In genomic region chr16:85011846-85012284, GRCh38 we compare ENCODE assay signal across 8 cellular contexts. TPM values are rescaled to one million over a fixed set of nuclear protein-coding genes. Genes with fewer than 3 reads are reported as not detected.
A peak's percentile ranks its signal among the peaks of the same experiment; 100 is the strongest.
DNase-seq lines count a peak whose midpoint lies in the region; ATAC-seq and TF ChIP-seq lines count a peak whose summit lies in the region.

No MANE protein-coding gene starts in this region.

- H3K4me2 ChIP-seq in BLaER1 treated with 17β-estradiol and CSF1 and Interleukin-3, amounts not matched to agents 10 nM and 100 nM = peak overlapping the region; percentile 75 to 94 (median 90)
- peak overlapping the region; percentile 61 for H3K4me2 ChIP-seq in KMS-11

- peak overlapping the region; percentile 100 for H3K27ac Mint-ChIP-seq in natural killer cell

- peak overlapping the region; percentile 84 to 96 (median 92) for H3K27ac ChIP-seq in BLaER1 treated with 17β-estradiol and CSF1 and Interleukin-3, amounts not matched to agents 10 nM and 100 nM
- H3K27ac ChIP-seq in KMS-11 (peak overlapping the region; percentile 81), duodenal mucosa (ENCODE audit: low read depth, low read length) (peak overlapping the region; percentile 97)

- H3K27me3 ChIP-seq in BLaER1 treated with 17β-estradiol and CSF1 and Interleukin-3, amounts not matched to agents 10 nM and 100 nM = no peaks in the 10 kb centered on the region
- H3K27me3 ChIP-seq in KMS-11 (ENCODE audit: insufficient read depth, low read depth) = no peaks in the 10 kb centered on the region
- no peaks in the 10 kb centered on the region for H3K27me3 ChIP-seq in duodenal mucosa (ENCODE audit: control insufficient read depth in 1 of 2, insufficient read depth in 2 of 2, low read length in 2 of 2)

- DNase-seq in natural killer cell = no peak

- H3K9ac ChIP-seq in BLaER1 treated with 17β-estradiol and CSF1 and Interleukin-3, amounts not matched to agents 10 nM and 100 nM = peak overlapping the region; percentile 82 to 92 (median 90)
- H3K9ac ChIP-seq in KMS-11 (peak overlapping the region; percentile 79), duodenal mucosa (ENCODE audit: low read depth in 1 of 2, low read length in 2 of 2) (peak overlapping the region; percentile 90 to 93)

- H3K27me3 Mint-ChIP-seq in natural killer cell (ENCODE audit: low read depth in 2 of 2) = peaks cover 0 to 4% of the 10 kb centered on the region in 2 donors

- H3K4me1 ChIP-seq in BLaER1 treated with 17β-estradiol and CSF1 and Interleukin-3, amounts not matched to agents 10 nM and 100 nM = peaks cover 46 to 71% (median 55%) of the 10 kb centered on the region in 10 experiments
- H3K4me1 ChIP-seq in KMS-11 (ENCODE audit: low read depth, poor library complexity, severe bottlenecking) = peaks cover 19% of the 10 kb centered on the region
- peaks cover 30 to 35% of the 10 kb centered on the region in 2 donors for H3K4me1 ChIP-seq in duodenal mucosa (ENCODE audit: control insufficient read depth in 1 of 2, insufficient read depth in 2 of 2, low read length in 2 of 2)

- no peak for TF ChIP-seq CTCF in KMS-11 (conservative IDR thresholded peaks at IDR 0.05; ENCODE audit: low read depth, low read length)
- TF ChIP-seq CTCF in natural killer cell (IDR thresholded peaks at IDR 0.05) = no peak

- H2AFZ ChIP-seq in KMS-11 (ENCODE audit: low read depth) = peak overlapping the region; percentile 94

- no peaks in the 10 kb centered on the region for H3K9me3 ChIP-seq in BLaER1 treated with 17β-estradiol and CSF1 and Interleukin-3, amounts not matched to agents 10 nM and 100 nM (replicated peaks in 1 of 11)
- no peaks in the 10 kb centered on the region for H3K9me3 ChIP-seq in duodenal mucosa (ENCODE audit: control insufficient read depth in 1 of 2, low read length in 2 of 2)

- peak overlapping the region; percentile 88 to 99 (median 92) for H3K4me3 ChIP-seq in BLaER1 treated with 17β-estradiol and CSF1 and Interleukin-3, amounts not matched to agents 10 nM and 100 nM
- no peak overlapping the region for H3K4me3 ChIP-seq in KMS-11 (IDR thresholded peaks at IDR 0.05; ENCODE audit: insufficient read depth, low read depth, low read length)
- peak overlapping the region; percentile 90 to 92 for H3K4me3 ChIP-seq in duodenal mucosa (ENCODE audit: low read depth in 1 of 2, low read length in 2 of 2)

- H3K36me3 ChIP-seq in BLaER1 treated with 17β-estradiol and CSF1 and Interleukin-3, amounts not matched to agents 10 nM and 100 nM = peaks cover 0 to 22% (median 12%) of the 10 kb centered on the region in 11 experiments; a peak in 11 of 22 replicates
- H3K36me3 ChIP-seq in KMS-11 (ENCODE audit: insufficient read depth) (no peaks in the 10 kb centered on the region), duodenal mucosa (ENCODE audit: control insufficient read depth in 1 of 2, insufficient read depth in 2 of 2, low read length in 2 of 2) (peaks cover 0 to 3% of the 10 kb centered on the region in 2 donors)

- H3K9me3 Mint-ChIP-seq in natural killer cell = no peaks in the 10 kb centered on the region

- H3K4me3 Mint-ChIP-seq in natural killer cell = peak overlapping the region; percentile 98

- H3K4me1 Mint-ChIP-seq in natural killer cell = peaks cover 24 to 40% of the 10 kb centered on the region in 2 donors

- H4K20me1 ChIP-seq in BLaER1 treated with 17β-estradiol and CSF1 and Interleukin-3, amounts not matched to agents 10 nM and 100 nM = peaks cover 15 to 42% (median 25%) of the 10 kb centered on the region in 11 experiments; a peak in 17 of 22 replicates
- no peaks in the 10 kb centered on the region for H4K20me1 ChIP-seq in KMS-11 (ENCODE audit: insufficient read depth)

- intact Hi-C loops in natural killer cell (cut with micrococcal nuclease) = loop anchor here (1.0 to 2.0 kb wide), 3 partner anchors 15 to 75 kb away; partner anchors contain the start of gene KIAA0513

- peaks cover 6% of the 10 kb centered on the region for H3K36me3 Mint-ChIP-seq in natural killer cell

- peaks cover 39% of the 10 kb centered on the region; the same call in 1 of the 2 replicates for H3K79me2 ChIP-seq in KMS-11 (ENCODE audit: insufficient read depth, low read depth)

- no peak for ATAC-seq in natural killer cell
- ATAC-seq in GM21576 (IDR thresholded peaks at IDR 0.05; ENCODE audit: unreplicated experiment) = no peak
- no peak for ATAC-seq in HG02981 (IDR thresholded peaks at IDR 0.05; ENCODE audit: unreplicated experiment)
- ATAC-seq in HG03521 (IDR thresholded peaks at IDR 0.05; ENCODE audit: unreplicated experiment) = no peak
- ATAC-seq in GM21737 (IDR thresholded peaks at IDR 0.05; ENCODE audit: unreplicated experiment) = no peak

RNA-seq across cellular contexts. Expression of gene ZDHHC7, which starts 0.5 kb away (rescaled TPM):
- 10 to 100 TPM; 37.9 to 64.9 (median 45.2) TPM for total RNA-seq in natural killer cell

RNA-seq across cellular contexts. Expression of gene KIAA0513, which starts 15.7 kb away (rescaled TPM):
- total RNA-seq in natural killer cell = 10 to 100 TPM in 2 of 3 donors, 1 to 10 TPM in 1; 7.9 to 17.7 (median 12.1) TPM
